Comparison of ENCODE assay signal across 12 cellular contexts in the genomic region with DNA sequence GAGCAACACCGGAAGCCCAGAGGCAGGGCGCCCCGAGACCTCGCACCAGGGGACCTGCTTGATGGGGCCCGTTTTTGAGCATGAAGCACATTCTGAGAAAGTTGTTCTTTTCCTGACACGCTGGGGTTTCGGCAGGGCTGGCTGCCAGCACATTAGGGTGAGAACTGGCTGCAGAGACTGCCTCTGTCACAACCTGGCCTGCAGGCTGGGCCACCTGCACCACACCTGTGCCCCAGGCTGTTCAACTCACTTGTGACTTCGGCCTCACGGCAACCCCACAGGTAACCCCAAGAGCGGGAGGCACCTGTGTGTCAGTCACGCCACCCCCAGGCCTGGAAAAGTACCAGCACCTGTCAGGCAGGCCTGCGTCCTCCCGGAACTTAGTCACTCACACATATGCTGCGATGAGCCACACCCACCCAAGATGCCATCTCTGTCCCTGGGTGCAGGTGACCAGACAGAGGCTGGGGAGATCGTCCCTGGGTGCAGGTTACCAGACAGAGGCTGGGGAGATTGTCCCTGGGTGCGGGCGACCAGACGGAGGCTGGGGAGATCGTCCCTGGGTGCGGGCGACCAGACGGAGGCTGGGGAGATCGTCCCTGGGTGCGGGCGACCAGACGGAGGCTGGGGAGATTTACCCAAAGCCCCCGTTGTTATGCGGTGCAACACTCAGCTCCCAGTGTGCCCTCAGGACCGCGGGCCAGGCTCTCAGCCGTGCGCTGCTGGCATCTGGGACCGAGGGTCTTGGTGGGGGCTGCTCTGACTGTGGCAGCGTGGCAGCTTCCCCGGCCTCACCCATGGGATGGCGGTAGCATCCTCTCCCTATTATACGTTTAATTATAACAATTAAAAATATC.
A peak's percentile ranks its signal among the peaks of the same experiment; 100 is the strongest.
DNase-seq lines count a peak whose midpoint lies in the region; ATAC-seq and TF ChIP-seq lines count a peak whose summit lies in the region.
"Had no signal": no experiment of that assay in that cellular context is flagged by ENCODE, and none has a peak within 500 bp of the region (broad histone marks: within the 10 kb centered on the region; RNA-seq: fewer than 3 reads in every experiment).

No MANE protein-coding gene starts in this region.

- H3K36me3 Mint-ChIP-seq in Calu3 (ENCODE audit: insufficient read depth, unreplicated experiment): peaks cover 8% of the 10 kb centered on the region

- H4K20me1 ChIP-seq in osteoblast (ENCODE audit: insufficient read depth, low read length): no peaks in the 10 kb centered on the region

- 81% methylated on average over 35 of the region's 37 CpGs for WGBS in prostate gland

- no peak overlapping the region for H3K4me3 ChIP-seq in dorsolateral prefrontal cortex
- no peak overlapping the region for H3K4me3 ChIP-seq in osteoblast (ENCODE audit: insufficient read depth, low read length)
- no peak overlapping the region for H3K4me3 ChIP-seq in prostate gland

- H3K4me1 Mint-ChIP-seq in Calu3 (ENCODE audit: low read depth, unreplicated experiment): peaks cover 11% of the 10 kb centered on the region
- H3K4me1 Mint-ChIP-seq: activated naive CD8-positive, alpha-beta T cell treated with anti-CD3 and anti-CD28 coated beads, Interleukin-2, amount 50 U/mL, for 24 hours had no signal

- CTCF ChIA-PET in Calu3 (lab: Charles Lee): no interaction called here

- H3K27ac ChIP-seq in dorsolateral prefrontal cortex (no peak overlapping the region), osteoblast (ENCODE audit: low read depth, low read length) (no peak overlapping the region), prostate gland (no peak overlapping the region)
- H3K27ac ChIP-seq: KMS-11 had no signal

- intact Hi-C loops in Calu3 (cut with micrococcal nuclease; ENCODE audit: unreplicated experiment): no loop called here
- intact Hi-C loops in dorsolateral prefrontal cortex (cut with DNase I): no loop called here
- intact Hi-C loops in prostate gland (cut with DNase I): no loop called here

- no peak overlapping the region for H3K27ac Mint-ChIP-seq in Calu3 (ENCODE audit: unreplicated experiment)
- H3K27ac Mint-ChIP-seq: activated naive CD8-positive, alpha-beta T cell treated with anti-CD3 and anti-CD28 coated beads, Interleukin-2, amount 50 U/mL, for 24 hours had no signal

- peak; percentile 69 for DNase-seq in Calu3
- peak; percentile 39 for DNase-seq in NCI-H2171 (lab: John Stamatoyannopoulos, UW)
- DNase-seq in dorsolateral prefrontal cortex: peak in 6 of 10 donors; percentile 16 to 37 (median 30)
- peak; percentile 23 for DNase-seq in osteoblast (ENCODE audit: insufficient read length, low spot score, missing footprints)
- no peak for DNase-seq in prostate gland (ENCODE audit: low spot score)
- no peak for DNase-seq in kidney tubule cell (ENCODE audit: low spot score)
- DNase-seq: activated CD4-positive, alpha-beta T cell treated with anti-CD3 and anti-CD28 coated beads, Interleukin-2, amount 50 U/mL, for 1 hour; activated naive CD8-positive, alpha-beta T cell treated with anti-CD3 and anti-CD28 coated beads, Interleukin-2, amount 50 U/mL, for 24 hours; NCI-H1930; retina had no signal

- H3K4me3 Mint-ChIP-seq in Calu3 (ENCODE audit: low read depth, unreplicated experiment): no peak overlapping the region
- H3K4me3 Mint-ChIP-seq: activated naive CD8-positive, alpha-beta T cell treated with anti-CD3 and anti-CD28 coated beads, Interleukin-2, amount 50 U/mL, for 24 hours had no signal

- H3K4me1 ChIP-seq in osteoblast (ENCODE audit: insufficient read depth, low read length) (no peaks in the 10 kb centered on the region), prostate gland (replicated peaks) (no peaks in the 10 kb centered on the region)

- no peak overlapping the region for H2AFZ ChIP-seq in osteoblast (ENCODE audit: low read length)

- BruUV-seq in Calu3 (replicated peaks; lab: Mats Ljungman, UMichigan): no TSS peak

- no peak overlapping the region for H3K4me2 ChIP-seq in osteoblast (ENCODE audit: insufficient read depth, low read length)
- H3K4me2 ChIP-seq: KMS-11 had no signal

- TF ChIP-seq POLR2A in prostate gland (IDR thresholded peaks at IDR 0.05): no peak

- ATAC-seq in GM19023 (IDR thresholded peaks at IDR 0.05; ENCODE audit: unreplicated experiment): no peak
- ATAC-seq: activated naive CD8-positive, alpha-beta T cell treated with anti-CD3 and anti-CD28 coated beads, Interleukin-2, amount 50 U/mL, for 24 hours had no signal

- TF ChIP-seq CTCF in Calu3 (IDR thresholded peaks at IDR 0.05; ENCODE audit: unreplicated experiment) (no peak), dorsolateral prefrontal cortex (IDR thresholded peaks at IDR 0.05 in 54 of 56, conservative IDR thresholded peaks at IDR 0.05 in 2 of 56; ENCODE audit: low read depth in 1 of 56, partially characterized antibody in 56 of 56) (no peak), osteoblast (IDR thresholded peaks at IDR 0.05; ENCODE audit: extremely low read depth, low read depth, low read length) (no peak), prostate gland (IDR thresholded peaks at IDR 0.05) (no peak)

- H3K36me3 ChIP-seq in osteoblast (ENCODE audit: insufficient read depth, low read length) (no peaks in the 10 kb centered on the region), prostate gland (no peaks in the 10 kb centered on the region)

- no peaks in the 10 kb centered on the region for H3K9me3 Mint-ChIP-seq in Calu3 (ENCODE audit: low read depth, unreplicated experiment)
- H3K9me3 Mint-ChIP-seq: activated naive CD8-positive, alpha-beta T cell treated with anti-CD3 and anti-CD28 coated beads, Interleukin-2, amount 50 U/mL, for 24 hours had no signal

- H3K79me2 ChIP-seq in osteoblast (ENCODE audit: insufficient read depth, low read length): no peaks in the 10 kb centered on the region

- peaks cover 86% of the 10 kb centered on the region for H3K27me3 Mint-ChIP-seq in Calu3 (ENCODE audit: unreplicated experiment)

- H3K9me3 ChIP-seq in osteoblast (ENCODE audit: low read depth, low read length) (no peaks in the 10 kb centered on the region), prostate gland (no peaks in the 10 kb centered on the region)

- H3K27me3 ChIP-seq in dorsolateral prefrontal cortex (peaks cover 0 to 48% (median 0%) of the 10 kb centered on the region in 45 donors), osteoblast (ENCODE audit: insufficient read depth, low read length) (peaks cover 4% of the 10 kb centered on the region), prostate gland (replicated peaks; ENCODE audit: insufficient read depth) (peaks cover 10% of the 10 kb centered on the region)

Comparison
In these comparisons a context has a peak if more than half of its experiments do, and no peak if none do; other contexts are left out.
1. DNase-seq: peak in Calu3 (single experiment), NCI-H2171 (single experiment), dorsolateral prefrontal cortex (6 of 10) and osteoblast (single experiment); none in prostate gland (single experiment) and kidney tubule cell (single experiment).